Comparison of ENCODE assay signal across 1 cellular context in the genomic region with DNA sequence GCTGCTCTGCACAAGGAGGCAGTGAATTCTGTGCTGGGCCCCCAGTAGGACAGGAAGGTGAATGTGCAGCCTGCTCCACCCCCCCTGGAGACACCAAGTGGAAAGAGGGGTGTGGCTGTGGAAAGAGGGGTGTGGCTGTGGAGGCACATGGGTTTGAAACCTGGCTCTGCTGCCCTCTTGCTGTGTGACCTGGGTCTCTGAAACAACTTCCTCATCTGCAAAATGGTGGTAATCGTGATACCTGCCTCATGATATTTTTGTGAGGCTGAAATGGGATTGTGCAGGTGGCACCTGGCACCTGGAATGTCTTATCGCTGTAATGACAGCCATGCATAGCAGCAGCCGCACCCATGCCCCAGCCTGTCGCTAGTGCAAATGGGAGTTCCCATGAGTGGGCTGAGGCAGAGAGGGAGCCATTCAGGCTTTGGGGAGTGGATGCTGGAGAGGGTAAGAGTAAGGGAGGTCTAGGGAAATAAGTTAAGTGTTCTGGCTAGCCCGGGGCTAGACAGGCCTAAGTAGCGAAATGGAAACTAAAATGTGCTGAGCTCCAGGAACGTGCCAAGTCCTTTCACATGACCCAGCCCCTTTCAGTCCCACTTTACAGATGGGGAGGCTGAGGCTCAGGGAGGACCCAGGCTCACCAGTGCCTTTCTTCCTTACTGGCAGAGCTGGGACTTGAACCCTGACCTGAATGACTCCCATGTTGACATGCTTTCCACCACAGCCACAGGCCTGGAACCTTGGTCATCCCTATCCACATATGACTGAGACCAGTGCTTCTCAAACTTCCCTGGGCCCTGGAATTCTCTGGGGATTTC.
TF ChIP-seq lines count a peak whose summit lies in the region.

No MANE protein-coding gene starts in this region.

TF ChIP-seq in K562, 482 proteins besides CTCF, POLR2A, EP300 and RAD21 (continued from another document and continues in another):
- TF ChIP-seq MGA (IDR thresholded peaks at IDR 0.05) (peak; percentile 43; the same call in 1 of the 2 replicates), RBFOX2 (IDR thresholded peaks at IDR 0.05; ENCODE audit: low read depth, low read length) (0 out of 2 replicates have a peak, but pooled peaks have one; percentile 25), YY1 (IDR thresholded peaks at IDR 0.05; ENCODE audit: borderline replicate concordance in 1 of 3, control insufficient read depth in 1 of 3, extremely low read depth in 1 of 3, insufficient read depth in 3 of 3, insufficient read length in 1 of 3, insufficient replicate concordance in 2 of 3, low read depth in 1 of 3, low read length in 2 of 3) (peak in 2 of 3 experiments; percentile 57 to 73), SP1 (CRISPR knock-in tag; IDR thresholded peaks at IDR 0.05) (peak; percentile 72), ZBTB33 (CRISPR knock-in tag; IDR thresholded peaks at IDR 0.05) (no peak), ZNF324 (CRISPR knock-in tag; IDR thresholded peaks at IDR 0.05) (no peak), NFRKB (IDR thresholded peaks at IDR 0.05; ENCODE audit: low read depth) (peak; percentile 67; the same call in 1 of the 2 replicates), HEY1 (CRISPR knock-in tag; IDR thresholded peaks at IDR 0.05; ENCODE audit: borderline replicate concordance) (no peak), ATF3 (IDR thresholded peaks at IDR 0.05) (no peak), ATF3 (CRISPR knock-in tag; conservative IDR thresholded peaks at IDR 0.05) (no peak), ZC3H4 (CRISPR knock-in tag; IDR thresholded peaks at IDR 0.05; ENCODE audit: borderline replicate concordance) (no peak), ZNF395 (CRISPR knock-in tag; IDR thresholded peaks at IDR 0.05) (no peak), ZNF143 (CRISPR knock-in tag; IDR thresholded peaks at IDR 0.05) (no peak)
- TF ChIP-seq, protein P1, sequence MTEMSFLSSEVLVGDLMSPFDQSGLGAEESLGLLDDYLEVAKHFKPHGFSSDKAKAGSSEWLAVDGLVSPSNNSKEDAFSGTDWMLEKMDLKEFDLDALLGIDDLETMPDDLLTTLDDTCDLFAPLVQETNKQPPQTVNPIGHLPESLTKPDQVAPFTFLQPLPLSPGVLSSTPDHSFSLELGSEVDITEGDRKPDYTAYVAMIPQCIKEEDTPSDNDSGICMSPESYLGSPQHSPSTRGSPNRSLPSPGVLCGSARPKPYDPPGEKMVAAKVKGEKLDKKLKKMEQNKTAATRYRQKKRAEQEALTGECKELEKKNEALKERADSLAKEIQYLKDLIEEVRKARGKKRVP (CRISPR knock-in tag; IDR thresholded peaks at IDR 0.05): no peak
- TF ChIP-seq, protein P2, sequence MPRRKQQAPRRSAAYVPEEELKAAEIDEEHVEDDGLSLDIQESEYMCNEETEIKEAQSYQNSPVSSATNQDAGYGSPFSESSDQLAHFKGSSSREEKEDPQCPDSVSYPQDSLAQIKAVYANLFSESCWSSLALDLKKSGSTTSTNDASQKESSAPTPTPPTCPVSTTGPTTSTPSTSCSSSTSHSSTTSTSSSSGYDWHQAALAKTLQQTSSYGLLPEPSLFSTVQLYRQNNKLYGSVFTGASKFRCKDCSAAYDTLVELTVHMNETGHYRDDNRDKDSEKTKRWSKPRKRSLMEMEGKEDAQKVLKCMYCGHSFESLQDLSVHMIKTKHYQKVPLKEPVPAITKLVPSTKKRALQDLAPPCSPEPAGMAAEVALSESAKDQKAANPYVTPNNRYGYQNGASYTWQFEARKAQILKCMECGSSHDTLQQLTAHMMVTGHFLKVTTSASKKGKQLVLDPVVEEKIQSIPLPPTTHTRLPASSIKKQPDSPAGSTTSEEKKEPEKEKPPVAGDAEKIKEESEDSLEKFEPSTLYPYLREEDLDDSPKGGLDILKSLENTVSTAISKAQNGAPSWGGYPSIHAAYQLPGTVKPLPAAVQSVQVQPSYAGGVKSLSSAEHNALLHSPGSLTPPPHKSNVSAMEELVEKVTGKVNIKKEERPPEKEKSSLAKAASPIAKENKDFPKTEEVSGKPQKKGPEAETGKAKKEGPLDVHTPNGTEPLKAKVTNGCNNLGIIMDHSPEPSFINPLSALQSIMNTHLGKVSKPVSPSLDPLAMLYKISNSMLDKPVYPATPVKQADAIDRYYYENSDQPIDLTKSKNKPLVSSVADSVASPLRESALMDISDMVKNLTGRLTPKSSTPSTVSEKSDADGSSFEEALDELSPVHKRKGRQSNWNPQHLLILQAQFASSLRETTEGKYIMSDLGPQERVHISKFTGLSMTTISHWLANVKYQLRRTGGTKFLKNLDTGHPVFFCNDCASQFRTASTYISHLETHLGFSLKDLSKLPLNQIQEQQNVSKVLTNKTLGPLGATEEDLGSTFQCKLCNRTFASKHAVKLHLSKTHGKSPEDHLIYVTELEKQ (CRISPR knock-in tag; IDR thresholded peaks at IDR 0.05): no peak
- TF ChIP-seq, protein P3, sequence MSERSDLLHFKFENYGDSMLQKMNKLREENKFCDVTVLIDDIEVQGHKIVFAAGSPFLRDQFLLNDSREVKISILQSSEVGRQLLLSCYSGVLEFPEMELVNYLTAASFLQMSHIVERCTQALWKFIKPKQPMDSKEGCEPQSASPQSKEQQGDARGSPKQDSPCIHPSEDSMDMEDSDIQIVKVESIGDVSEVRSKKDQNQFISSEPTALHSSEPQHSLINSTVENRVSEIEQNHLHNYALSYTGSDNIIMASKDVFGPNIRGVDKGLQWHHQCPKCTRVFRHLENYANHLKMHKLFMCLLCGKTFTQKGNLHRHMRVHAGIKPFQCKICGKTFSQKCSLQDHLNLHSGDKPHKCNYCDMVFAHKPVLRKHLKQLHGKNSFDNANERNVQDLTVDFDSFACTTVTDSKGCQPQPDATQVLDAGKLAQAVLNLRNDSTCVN (CRISPR knock-in tag; IDR thresholded peaks at IDR 0.05): no peak
- TF ChIP-seq, protein P4, sequence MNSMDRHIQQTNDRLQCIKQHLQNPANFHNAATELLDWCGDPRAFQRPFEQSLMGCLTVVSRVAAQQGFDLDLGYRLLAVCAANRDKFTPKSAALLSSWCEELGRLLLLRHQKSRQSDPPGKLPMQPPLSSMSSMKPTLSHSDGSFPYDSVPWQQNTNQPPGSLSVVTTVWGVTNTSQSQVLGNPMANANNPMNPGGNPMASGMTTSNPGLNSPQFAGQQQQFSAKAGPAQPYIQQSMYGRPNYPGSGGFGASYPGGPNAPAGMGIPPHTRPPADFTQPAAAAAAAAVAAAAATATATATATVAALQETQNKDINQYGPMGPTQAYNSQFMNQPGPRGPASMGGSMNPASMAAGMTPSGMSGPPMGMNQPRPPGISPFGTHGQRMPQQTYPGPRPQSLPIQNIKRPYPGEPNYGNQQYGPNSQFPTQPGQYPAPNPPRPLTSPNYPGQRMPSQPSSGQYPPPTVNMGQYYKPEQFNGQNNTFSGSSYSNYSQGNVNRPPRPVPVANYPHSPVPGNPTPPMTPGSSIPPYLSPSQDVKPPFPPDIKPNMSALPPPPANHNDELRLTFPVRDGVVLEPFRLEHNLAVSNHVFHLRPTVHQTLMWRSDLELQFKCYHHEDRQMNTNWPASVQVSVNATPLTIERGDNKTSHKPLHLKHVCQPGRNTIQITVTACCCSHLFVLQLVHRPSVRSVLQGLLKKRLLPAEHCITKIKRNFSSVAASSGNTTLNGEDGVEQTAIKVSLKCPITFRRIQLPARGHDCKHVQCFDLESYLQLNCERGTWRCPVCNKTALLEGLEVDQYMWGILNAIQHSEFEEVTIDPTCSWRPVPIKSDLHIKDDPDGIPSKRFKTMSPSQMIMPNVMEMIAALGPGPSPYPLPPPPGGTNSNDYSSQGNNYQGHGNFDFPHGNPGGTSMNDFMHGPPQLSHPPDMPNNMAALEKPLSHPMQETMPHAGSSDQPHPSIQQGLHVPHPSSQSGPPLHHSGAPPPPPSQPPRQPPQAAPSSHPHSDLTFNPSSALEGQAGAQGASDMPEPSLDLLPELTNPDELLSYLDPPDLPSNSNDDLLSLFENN (IDR thresholded peaks at IDR 0.05; ENCODE audit: low read depth in 2 of 2, low read length in 2 of 2): no peak
